Comparison of ENCODE assay signal across 14 cellular contexts in genomic region chr1:40794048-40794447, GRCh38. TPM values are rescaled to one million over a fixed set of nuclear protein-coding genes. Genes with fewer than 3 reads are reported as not detected.
DNase-seq lines count a peak whose midpoint lies in the region; ATAC-seq and TF ChIP-seq lines count a peak whose summit lies in the region.
"Had no signal": no experiment of that assay in that cellular context is flagged by ENCODE, and none has a peak within 500 bp of the region (broad histone marks: within the 10 kb centered on the region; RNA-seq: fewer than 3 reads in every experiment).

No MANE protein-coding gene starts in this region.

- 88% methylated on average over 4 of the region's 4 CpGs for WGBS in esophagus muscularis mucosa

- H3K4me1 ChIP-seq in Karpas-422 (ENCODE audit: low read length) (peaks cover 51% of the 10 kb centered on the region), esophagus muscularis mucosa (peaks cover 27 to 97% (median 91%) of the 10 kb centered on the region in 4 donors)
- H3K4me1 ChIP-seq: HAP-1 had no signal

- no peak for TF ChIP-seq POLR2A in esophagus muscularis mucosa (IDR thresholded peaks at IDR 0.05; ENCODE audit: low read depth)

- TF ChIP-seq EP300 in esophagus muscularis mucosa (IDR thresholded peaks at IDR 0.05) = no peak

- H3K9ac ChIP-seq in Karpas-422 (ENCODE audit: low read length) = no peak overlapping the region
- H3K9ac ChIP-seq: BLaER1 had no signal

- H3K9me2 ChIP-seq in Karpas-422 (replicated peaks; ENCODE audit: insufficient read depth, low read length) = no peaks in the 10 kb centered on the region

- DNase-seq in Right ventricle myocardium inferior (ENCODE audit: missing footprints) (peak; percentile 57), left cardiac atrium (no peak), Karpas-422 (no peak), esophagus muscularis mucosa (ENCODE audit: extremely low spot score) (no peak), GM19238 (ENCODE audit: insufficient read length, low spot score) (no peak), inferior parietal cortex (ENCODE audit: extremely low spot score) (no peak)
- DNase-seq: NCI-H1105, NCI-H2081, NCI-H2171 treated with DMSO at 0.1 percent for 48 hours, Peyer's patch had no signal

- H3K4me3 ChIP-seq in Karpas-422 (ENCODE audit: low read length) = no peak overlapping the region
- H3K4me3 ChIP-seq in esophagus muscularis mucosa = no peak overlapping the region
- H3K4me3 ChIP-seq: A549, BLaER1, HAP-1, Peyer's patch had no signal

- H4K20me1 ChIP-seq in Karpas-422 (ENCODE audit: insufficient read depth, low read depth, low read length) = no peaks in the 10 kb centered on the region

- H3K36me3 ChIP-seq in Karpas-422 (ENCODE audit: insufficient read depth, low read length) = no peaks in the 10 kb centered on the region
- H3K36me3 ChIP-seq in esophagus muscularis mucosa = no peaks in the 10 kb centered on the region
- H3K36me3 ChIP-seq: BLaER1, HAP-1, Peyer's patch had no signal

- no peaks in the 10 kb centered on the region for H3K27me3 ChIP-seq in Karpas-422 (ENCODE audit: low read length)
- no peaks in the 10 kb centered on the region for H3K27me3 ChIP-seq in esophagus muscularis mucosa
- H3K27me3 ChIP-seq: Peyer's patch had no signal

- H3K9me3 ChIP-seq in Karpas-422 (ENCODE audit: low read length) (no peaks in the 10 kb centered on the region), esophagus muscularis mucosa (no peaks in the 10 kb centered on the region)
- H3K9me3 ChIP-seq: A549, BLaER1, HAP-1, Peyer's patch had no signal

- H3K79me2 ChIP-seq in Karpas-422 (ENCODE audit: low read length) = no peaks in the 10 kb centered on the region

- ATAC-seq in Right ventricle myocardium inferior = no peak
- ATAC-seq in left cardiac atrium = no peak
- ATAC-seq in HG03175 (IDR thresholded peaks at IDR 0.05; ENCODE audit: unreplicated experiment) = no peak
- ATAC-seq: A549 had no signal

- TF ChIP-seq CTCF in esophagus muscularis mucosa (IDR thresholded peaks at IDR 0.05) = no peak

- H2AFZ ChIP-seq in Karpas-422 (ENCODE audit: low read length) = no peak overlapping the region

- no peak overlapping the region for H3K4me2 ChIP-seq in Karpas-422 (ENCODE audit: low read depth, low read length, poor library complexity, severe bottlenecking)
- H3K4me2 ChIP-seq: A549, BLaER1 had no signal

- peak overlapping the region; percentile 32; the same call in 1 of the 2 replicates for H3K27ac ChIP-seq in Karpas-422 (ENCODE audit: low read length)
- H3K27ac ChIP-seq in esophagus muscularis mucosa (replicated peaks in 1 of 4) = peak overlapping the region in 3 of 4 donors; percentile 1 to 90 (median 90)
- H3K27ac ChIP-seq: A549, BLaER1, Peyer's patch had no signal

- intact Hi-C loops in Right ventricle myocardium inferior (cut with DNase I) (no loop called here), left cardiac atrium (cut with DNase I) (no loop called here), esophagus muscularis mucosa (cut with DNase I) (no loop called here)

RNA-seq across cellular contexts. Expression of gene KCNQ4, which starts 10.5 kb away (rescaled TPM):
- total RNA-seq in Right ventricle myocardium inferior (2.8 TPM), left cardiac atrium (1 to 10 TPM; 1.3 to 1.4 TPM), esophagus muscularis mucosa (10 to 100 TPM in 3 of 4 donors, 1 to 10 TPM in 1; 9.3 to 22.0 (median 17.1) TPM)
- total RNA-seq in Karpas-422 (2014; rRNA removed; shearing (Covaris generic); ENCODE audit: low replicate concordance) = 2.3 and 3.2 TPM in 2 replicates
